Comparison of ENCODE assay signal across 28 cellular contexts in genomic region chr6:24569811-24570210, GRCh38.
"Had no signal": no experiment of that assay in that cellular context is flagged by ENCODE, and none has a peak within 500 bp of the region (broad histone marks: within the 10 kb centered on the region; RNA-seq: fewer than 3 reads in every experiment).

No MANE protein-coding gene starts in this region.

- H3K36me3 ChIP-seq: colonic mucosa, esophagus muscularis mucosa, esophagus squamous epithelium, gastrocnemius medialis, gastroesophageal sphincter, heart left ventricle, heart right ventricle had no signal

- H3K9me3 Mint-ChIP-seq: dendritic cell treated with granulocyte-macrophage colony-stimulating factor and Interleukin-4, amounts not matched to agents 40 ng/mL and 50 ng/mL, for 4 days; effector memory CD8-positive, alpha-beta T cell had no signal

- H3K27ac Mint-ChIP-seq: dendritic cell treated with granulocyte-macrophage colony-stimulating factor and Interleukin-4, amounts not matched to agents 40 ng/mL and 50 ng/mL, for 4 days; effector memory CD8-positive, alpha-beta T cell had no signal

- H3K27ac ChIP-seq: colonic mucosa, coronary artery, dorsolateral prefrontal cortex, epithelial cell of prostate, esophagus muscularis mucosa, esophagus squamous epithelium, foreskin keratinocyte, gastrocnemius medialis, gastroesophageal sphincter, heart left ventricle, heart right ventricle had no signal

- H3K4me3 ChIP-seq: colonic mucosa, coronary artery, dorsolateral prefrontal cortex, esophagus muscularis mucosa, esophagus squamous epithelium, gastrocnemius medialis, gastroesophageal sphincter, heart left ventricle, heart right ventricle had no signal

- FAIRE-seq: colon, endometrium, endothelial cell of umbilical vein, frontal cortex had no signal

- DNase-seq: colonic mucosa; cortex of kidney; dermis blood vessel endothelial cell; dorsolateral prefrontal cortex; effector CD4-positive, alpha-beta T cell; effector CD8-positive, alpha-beta T cell; effector memory CD4-positive, alpha-beta T cell; effector memory CD8-positive, alpha-beta T cell; erythroblast; esophagus squamous epithelium; foreskin fibroblast; foreskin keratinocyte; foreskin melanocyte; gastrocnemius medialis; glutamatergic neuron; head of caudate nucleus; heart left ventricle; heart right ventricle had no signal

- H3K9me3 ChIP-seq: colonic mucosa, esophagus muscularis mucosa, esophagus squamous epithelium, gastrocnemius medialis, gastroesophageal sphincter, heart left ventricle, heart right ventricle had no signal

- H3K4me1 ChIP-seq: colonic mucosa, esophagus muscularis mucosa, esophagus squamous epithelium, foreskin keratinocyte, gastrocnemius medialis, gastroesophageal sphincter, heart left ventricle, heart right ventricle had no signal

- ATAC-seq: effector memory CD8-positive, alpha-beta T cell; esophagus mucosa; foreskin keratinocyte; gastrocnemius medialis; gastroesophageal sphincter; heart left ventricle; heart right ventricle had no signal

- H3K27me3 ChIP-seq: colonic mucosa, esophagus muscularis mucosa, esophagus squamous epithelium, foreskin keratinocyte, gastrocnemius medialis, gastroesophageal sphincter had no signal

- H3K4me3 Mint-ChIP-seq: dendritic cell treated with granulocyte-macrophage colony-stimulating factor and Interleukin-4, amounts not matched to agents 40 ng/mL and 50 ng/mL, for 4 days; effector memory CD8-positive, alpha-beta T cell had no signal
